ENCODE assay signal across 8 cellular contexts in the genomic region with DNA sequence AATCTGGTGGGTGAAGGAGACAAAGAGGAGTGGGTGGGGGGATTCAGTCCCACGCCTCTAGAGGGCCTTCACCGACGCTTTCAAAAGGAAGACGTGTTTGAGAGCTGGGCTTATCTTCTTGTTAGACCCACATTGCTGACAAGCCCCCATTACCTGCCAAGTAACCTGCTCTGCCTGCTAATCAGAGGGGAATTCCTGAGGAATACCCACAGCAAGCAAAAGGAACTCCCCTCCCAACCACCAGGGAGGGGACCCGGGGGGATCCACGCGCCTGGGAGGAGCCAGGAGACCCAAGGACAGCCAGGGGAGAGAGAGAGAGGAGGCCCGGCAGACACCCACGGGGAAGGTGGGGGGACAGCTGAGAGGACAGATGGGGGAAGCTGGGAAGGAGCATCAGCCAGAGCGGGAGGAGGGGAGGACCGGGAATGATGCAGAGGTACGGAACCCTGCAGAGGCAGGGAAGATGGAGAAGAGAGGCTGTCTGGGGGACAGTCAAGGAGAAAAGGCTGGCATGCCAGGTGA. TPM values are rescaled to one million over a fixed set of nuclear protein-coding genes. Genes with fewer than 3 reads are reported as not detected.
A peak's percentile ranks its signal among the peaks of the same experiment; 100 is the strongest.
DNase-seq lines count a peak whose midpoint lies in the region; ATAC-seq, FAIRE-seq and TF ChIP-seq lines count a peak whose summit lies in the region.

No MANE protein-coding gene starts in this region.

- peaks cover 44% of the 10 kb centered on the region for H3K36me3 ChIP-seq in BLaER1
- peaks cover 48% of the 10 kb centered on the region for H3K36me3 ChIP-seq in KOPT-K1 (ENCODE audit: insufficient read depth, low read length)
- peaks cover 5% of the 10 kb centered on the region for H3K36me3 ChIP-seq in mucosa of stomach (ENCODE audit: control insufficient read depth, insufficient read depth, low read length)
- peaks cover 16 to 24% of the 10 kb centered on the region in 2 donors for H3K36me3 ChIP-seq in small intestine (ENCODE audit: control insufficient read depth in 2 of 2, insufficient read depth in 2 of 2, low read length in 2 of 2)

- no peak for DNase-seq in astrocyte of the cerebellum (ENCODE audit: low read depth)
- no peak for DNase-seq in small intestine
- no peak for DNase-seq in NK-92 treated with Interleukin-12 subunit alpha and Interleukin-12 subunit beta, amount 100 ng/mL, for 24 hours (lab: John Stamatoyannopoulos, UW)

- H3K27ac ChIP-seq in BLaER1: peak overlapping the region; percentile 93
- peak overlapping the region; percentile 70 for H3K27ac ChIP-seq in KOPT-K1 (ENCODE audit: low read depth, low read length, poor library complexity, severe bottlenecking)
- no peak overlapping the region for H3K27ac ChIP-seq in small intestine (ENCODE audit: low read depth in 1 of 2, low read length in 1 of 2)

- H3K9ac ChIP-seq in BLaER1 (peak overlapping the region; percentile 95), mucosa of stomach (ENCODE audit: low read length) (peak overlapping the region; percentile 63)

- no peak for ATAC-seq in HG02763 (IDR thresholded peaks at IDR 0.05; ENCODE audit: unreplicated experiment)
- no peak for ATAC-seq in GM18502 (IDR thresholded peaks at IDR 0.05; ENCODE audit: poor library complexity, unreplicated experiment)

- H3K27me3 ChIP-seq in BLaER1 (no peaks in the 10 kb centered on the region), mucosa of stomach (ENCODE audit: control insufficient read depth, insufficient read depth, low read length) (no peaks in the 10 kb centered on the region), small intestine (ENCODE audit: control insufficient read depth in 2 of 2, insufficient read depth in 2 of 2, low read length in 2 of 2) (no peaks in the 10 kb centered on the region)

- H3K9me3 ChIP-seq in BLaER1: no peaks in the 10 kb centered on the region
- H3K9me3 ChIP-seq in KOPT-K1 (ENCODE audit: insufficient read depth, low read length, poor library complexity, severe bottlenecking): no peaks in the 10 kb centered on the region
- no peaks in the 10 kb centered on the region for H3K9me3 ChIP-seq in mucosa of stomach (ENCODE audit: control insufficient read depth, low read length)
- H3K9me3 ChIP-seq in small intestine (ENCODE audit: control insufficient read depth, low read depth): no peaks in the 10 kb centered on the region

- WGBS in small intestine, 3 donors: 19 to 20% (median 19%) methylated on average over 12 of the region's 12 CpGs

- no peak for TF ChIP-seq CTCF in astrocyte of the cerebellum (IDR thresholded peaks at IDR 0.05; ENCODE audit: low read depth, low read length, missing control alignments)

- H3K4me1 ChIP-seq in BLaER1: peaks cover 73% of the 10 kb centered on the region
- peaks cover 36% of the 10 kb centered on the region for H3K4me1 ChIP-seq in mucosa of stomach (ENCODE audit: control insufficient read depth, insufficient read depth, low read length)
- H3K4me1 ChIP-seq in small intestine (ENCODE audit: control insufficient read depth in 2 of 2, insufficient read depth in 1 of 2, low read depth in 1 of 2, low read length in 1 of 2): peaks cover 0 to 17% of the 10 kb centered on the region in 2 donors

- peaks cover 22% of the 10 kb centered on the region for H4K20me1 ChIP-seq in BLaER1

- FAIRE-seq in small intestine (lab: Jason Lieb, UNC): no peak

- peak overlapping the region; percentile 91 for H3K4me2 ChIP-seq in BLaER1

- H3K4me3 ChIP-seq in BLaER1 (peak overlapping the region; percentile 94), astrocyte of the cerebellum (ENCODE audit: low read depth, low read length) (peak overlapping the region; percentile 75), mucosa of stomach (ENCODE audit: low read length) (peak overlapping the region; percentile 31), small intestine (ENCODE audit: low read depth in 1 of 2, low read length in 2 of 2) (peak overlapping the region in 1 of 2 donors; percentile 78)

- in situ Hi-C loops in astrocyte of the cerebellum (cut with HindIII; ENCODE audit: low sequenced_read_pairs): no loop called here

RNA-seq across cellular contexts. Expression of gene MTMR4, which starts 1.0 kb away (rescaled TPM):
- 10 to 100 TPM; 15.4 to 25.7 (median 15.4) TPM for polyA plus RNA-seq in small intestine

RNA-seq across cellular contexts. Expression of gene HSF5, which starts 25.2 kb away (rescaled TPM):
- under 1 TPM in 1 of 3 donors, not detected in 2; 0.03 TPM for polyA plus RNA-seq in small intestine

Comparison
In these comparisons a context has a peak if more than half of its experiments do, and no peak if none do; other contexts are left out.
1. H3K27ac ChIP-seq: peak in BLaER1 (single experiment) and KOPT-K1 (single experiment); none in small intestine (0 of 2).